Comparison of ENCODE assay signal across 9 cellular contexts in genomic region chr5:180313677-180314076, GRCh38. TPM values are rescaled to one million over a fixed set of nuclear protein-coding genes. Genes with fewer than 3 reads are reported as not detected.
DNase-seq lines count a peak whose midpoint lies in the region; ATAC-seq and TF ChIP-seq lines count a peak whose summit lies in the region.
"Had no signal": no experiment of that assay in that cellular context is flagged by ENCODE, and none has a peak within 500 bp of the region (broad histone marks: within the 10 kb centered on the region; RNA-seq: fewer than 3 reads in every experiment).

No MANE protein-coding gene starts in this region.

- H3K4me1 ChIP-seq in GM23338 (ENCODE audit: insufficient read depth) (peaks cover 9% of the 10 kb centered on the region), mucosa of descending colon (ENCODE audit: low read depth) (no peaks in the 10 kb centered on the region), vagina (no peaks in the 10 kb centered on the region)

- H3K27ac Mint-ChIP-seq in GM23338 = peak overlapping the region; percentile 86
- H3K27ac Mint-ChIP-seq in activated T-helper 1 cell treated with anti-CD3 and anti-CD28 coated beads, Interleukin-12 subunit alpha, Interleukin-12 subunit beta, Interleukin-2, Interleukin-4 antibody, amounts not matched to agents 30 ng/mL and 10 ng/mL and 1 ng/mL, durations not matched to agents 14 hours and 24 hours and 36 hours = no peak overlapping the region

- H4K20me1 ChIP-seq in GM23338 (replicated peaks; ENCODE audit: insufficient read depth) = no peaks in the 10 kb centered on the region; the same call in none of the 2 replicates

- peak; percentile 68 for ATAC-seq in GM23338
- ATAC-seq in mucosa of descending colon = peak; percentile 77
- ATAC-seq: Panc1 had no signal

- H3K4me3 ChIP-seq in GM23338 (peak overlapping the region; percentile 37; the same call in 1 of the 2 replicates), mucosa of descending colon (no peak overlapping the region), vagina (peak overlapping the region in 1 of 2 donors; percentile 29)

- H3K79me2 ChIP-seq in GM23338 (replicated peaks; ENCODE audit: insufficient read depth) = no peaks in the 10 kb centered on the region

- H2AFZ ChIP-seq in GM23338 = no peak overlapping the region

- DNase-seq in GM23338 (ENCODE audit: low spot score) = peak; percentile 71
- DNase-seq in NCI-H69 (lab: John Stamatoyannopoulos, UW) = peak; percentile 98
- DNase-seq in anterior cingulate cortex (lab: John Stamatoyannopoulos, UW) = peak in 38 of 58 donors; percentile 14 to 93 (median 56)
- DNase-seq in mucosa of descending colon = peak; percentile 43 to 91 (median 74)
- no peak for DNase-seq in vagina (ENCODE audit: extremely low spot score in 2 of 2)
- no peak for DNase-seq in DMS 273 treated with DMSO at 0.1 percent for 48 hours (lab: John Stamatoyannopoulos, UW)
- no peak for DNase-seq in GM19238 (ENCODE audit: insufficient read length, low spot score)
- no peak for DNase-seq in activated T-helper 1 cell treated with anti-CD3 and anti-CD28 coated beads, Interleukin-12 subunit alpha, Interleukin-12 subunit beta, Interleukin-2, Interleukin-4 antibody, amounts not matched to agents 30 ng/mL and 10 ng/mL and 1 ng/mL, durations not matched to agents 14 hours and 24 hours and 36 hours (ENCODE audit: low spot score)

- TF ChIP-seq CTCF in GM23338 (conservative IDR thresholded peaks at IDR 0.05; ENCODE audit: low read depth in 2 of 2) = no peak
- no peak for TF ChIP-seq CTCF in mucosa of descending colon (IDR thresholded peaks at IDR 0.05)
- no peak for TF ChIP-seq CTCF in vagina (IDR thresholded peaks at IDR 0.05)

- H3K36me3 ChIP-seq in GM23338 (ENCODE audit: insufficient read depth) (peaks cover 34% of the 10 kb centered on the region), mucosa of descending colon (ENCODE audit: low read depth) (no peaks in the 10 kb centered on the region), vagina (peaks cover 0 to 4% of the 10 kb centered on the region in 2 donors)

- peaks cover 3% of the 10 kb centered on the region; the same call in 2 of the 3 replicates for H3K9me3 Mint-ChIP-seq in GM23338
- no peaks in the 10 kb centered on the region for H3K9me3 Mint-ChIP-seq in activated T-helper 1 cell treated with anti-CD3 and anti-CD28 coated beads, Interleukin-12 subunit alpha, Interleukin-12 subunit beta, Interleukin-2, Interleukin-4 antibody, amounts not matched to agents 30 ng/mL and 10 ng/mL and 1 ng/mL, durations not matched to agents 14 hours and 24 hours and 36 hours

- no peak for TF ChIP-seq POLR2A in vagina (IDR thresholded peaks at IDR 0.05)

- H3K36me3 Mint-ChIP-seq in GM23338 (ENCODE audit: low read depth) = peaks cover 85% of the 10 kb centered on the region
- no peaks in the 10 kb centered on the region for H3K36me3 Mint-ChIP-seq in activated T-helper 1 cell treated with anti-CD3 and anti-CD28 coated beads, Interleukin-12 subunit alpha, Interleukin-12 subunit beta, Interleukin-2, Interleukin-4 antibody, amounts not matched to agents 30 ng/mL and 10 ng/mL and 1 ng/mL, durations not matched to agents 14 hours and 24 hours and 36 hours (ENCODE audit: low read depth)

- peaks cover 14% of the 10 kb centered on the region for H3K4me1 Mint-ChIP-seq in GM23338
- no peaks in the 10 kb centered on the region for H3K4me1 Mint-ChIP-seq in activated T-helper 1 cell treated with anti-CD3 and anti-CD28 coated beads, Interleukin-12 subunit alpha, Interleukin-12 subunit beta, Interleukin-2, Interleukin-4 antibody, amounts not matched to agents 30 ng/mL and 10 ng/mL and 1 ng/mL, durations not matched to agents 14 hours and 24 hours and 36 hours (ENCODE audit: low read depth)

- H3K27me3 ChIP-seq in GM23338 (ENCODE audit: insufficient read depth) (no peaks in the 10 kb centered on the region), vagina (no peaks in the 10 kb centered on the region)

- intact Hi-C loops in mucosa of descending colon (cut with DNase I, micrococcal nuclease) = no loop called here
- intact Hi-C loops in vagina (cut with DNase I) = no loop called here
- intact Hi-C loops in activated T-helper 1 cell treated with anti-CD3 and anti-CD28 coated beads, Interleukin-12 subunit alpha, Interleukin-12 subunit beta, Interleukin-2, Interleukin-4 antibody, amounts not matched to agents 30 ng/mL and 10 ng/mL and 1 ng/mL, durations not matched to agents 14 hours and 24 hours and 36 hours (cut with micrococcal nuclease) = no loop called here

- H3K9me2 ChIP-seq in GM23338 (ENCODE audit: insufficient read depth) = no peaks in the 10 kb centered on the region

- H3F3A ChIP-seq in GM23338 (replicated peaks; ENCODE audit: low read depth) = peaks cover 21% of the 10 kb centered on the region

- H3K27ac ChIP-seq in GM23338 (ENCODE audit: low read depth) (peak overlapping the region; percentile 96), vagina (peak overlapping the region; percentile 4)

- H3K9me3 ChIP-seq in mucosa of descending colon = no peaks in the 10 kb centered on the region
- H3K9me3 ChIP-seq in vagina = no peaks in the 10 kb centered on the region

- H3K4me2 ChIP-seq in GM23338 = peak overlapping the region; percentile 28; the same call in 1 of the 2 replicates

- peak overlapping the region; percentile 60; the same call in 2 of the 3 replicates for H3K4me3 Mint-ChIP-seq in GM23338
- no peak overlapping the region for H3K4me3 Mint-ChIP-seq in activated T-helper 1 cell treated with anti-CD3 and anti-CD28 coated beads, Interleukin-12 subunit alpha, Interleukin-12 subunit beta, Interleukin-2, Interleukin-4 antibody, amounts not matched to agents 30 ng/mL and 10 ng/mL and 1 ng/mL, durations not matched to agents 14 hours and 24 hours and 36 hours

- peaks cover 20% of the 10 kb centered on the region for H3K27me3 Mint-ChIP-seq in GM23338 (ENCODE audit: insufficient read depth, low read depth, poor library complexity)
- H3K27me3 Mint-ChIP-seq in activated T-helper 1 cell treated with anti-CD3 and anti-CD28 coated beads, Interleukin-12 subunit alpha, Interleukin-12 subunit beta, Interleukin-2, Interleukin-4 antibody, amounts not matched to agents 30 ng/mL and 10 ng/mL and 1 ng/mL, durations not matched to agents 14 hours and 24 hours and 36 hours (ENCODE audit: insufficient read depth) = no peaks in the 10 kb centered on the region

TF ChIP-seq in GM23338, 12 proteins besides CTCF, POLR2A, EP300 and RAD21 (continues in another document):
- TF ChIP-seq EZH2 (IDR thresholded peaks at IDR 0.05; ENCODE audit: low read depth, unreplicated experiment) (no peak), EZH2phosphoT487 (IDR thresholded peaks at IDR 0.05; ENCODE audit: unreplicated experiment) (no peak), NANOG (IDR thresholded peaks at IDR 0.05; ENCODE audit: borderline replicate concordance) (no peak), ZNF331 (CRISPR knock-in tag; IDR thresholded peaks at IDR 0.05; ENCODE audit: low read depth) (no peak), STAT1 (IDR thresholded peaks at IDR 0.05; ENCODE audit: unreplicated experiment) (no peak)
- TF ChIP-seq, protein P1, sequence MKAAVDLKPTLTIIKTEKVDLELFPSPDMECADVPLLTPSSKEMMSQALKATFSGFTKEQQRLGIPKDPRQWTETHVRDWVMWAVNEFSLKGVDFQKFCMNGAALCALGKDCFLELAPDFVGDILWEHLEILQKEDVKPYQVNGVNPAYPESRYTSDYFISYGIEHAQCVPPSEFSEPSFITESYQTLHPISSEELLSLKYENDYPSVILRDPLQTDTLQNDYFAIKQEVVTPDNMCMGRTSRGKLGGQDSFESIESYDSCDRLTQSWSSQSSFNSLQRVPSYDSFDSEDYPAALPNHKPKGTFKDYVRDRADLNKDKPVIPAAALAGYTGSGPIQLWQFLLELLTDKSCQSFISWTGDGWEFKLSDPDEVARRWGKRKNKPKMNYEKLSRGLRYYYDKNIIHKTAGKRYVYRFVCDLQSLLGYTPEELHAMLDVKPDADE (IDR thresholded peaks at IDR 0.05) = no peak

RNA-seq across cellular contexts. Expression of gene MAPK9, which starts 21.8 kb away (rescaled TPM):
- 27.8 and 37.0 TPM in 2 replicates for total RNA-seq in GM23338 (2014; rRNA removed; shearing (Covaris generic))
- 13.6 and 16.8 TPM in 2 replicates for polyA plus RNA-seq in GM23338 (2016; fragmentation: Nextera tagmentation; extraction: Ambion mirVana)
- total RNA-seq in mucosa of descending colon = 10 to 100 TPM; 37.4 to 54.1 (median 41.3) TPM
- total RNA-seq in vagina = 19.6 TPM
- total RNA-seq in activated T-helper 1 cell treated with anti-CD3 and anti-CD28 coated beads, Interleukin-12 subunit alpha, Interleukin-12 subunit beta, Interleukin-2, Interleukin-4 antibody, amounts not matched to agents 30 ng/mL and 10 ng/mL and 1 ng/mL, durations not matched to agents 14 hours and 24 hours and 36 hours = 39.8 and 44.6 TPM in 2 replicates

RNA-seq across cellular contexts. Expression of gene GFPT2, which starts 39.5 kb away (rescaled TPM):
- total RNA-seq in GM23338 (2014; rRNA removed; shearing (Covaris generic)) = 103 and 120 TPM in 2 replicates
- polyA plus RNA-seq in GM23338 (2016; fragmentation: Nextera tagmentation; extraction: Ambion mirVana) = 74.6 and 82.6 TPM in 2 replicates
- 10 to 100 TPM in 1 of 3 donors, 1 to 10 TPM in 2; 1.3 to 17.4 (median 7.9) TPM for total RNA-seq in mucosa of descending colon
- total RNA-seq in vagina = 47.9 TPM
- 1.1 and 1.4 TPM in 2 replicates for total RNA-seq in activated T-helper 1 cell treated with anti-CD3 and anti-CD28 coated beads, Interleukin-12 subunit alpha, Interleukin-12 subunit beta, Interleukin-2, Interleukin-4 antibody, amounts not matched to agents 30 ng/mL and 10 ng/mL and 1 ng/mL, durations not matched to agents 14 hours and 24 hours and 36 hours

Comparison
In these comparisons a context has a peak if more than half of its experiments do, and no peak if none do; other contexts are left out.
1. DNase-seq: peak in GM23338 (single experiment), NCI-H69 (single experiment), anterior cingulate cortex (38 of 58) and mucosa of descending colon (3 of 3); none in vagina (0 of 2), DMS 273 treated with DMSO at 0.1 percent for 48 hours (single experiment), GM19238 (single experiment) and activated T-helper 1 cell treated with anti-CD3 and anti-CD28 coated beads, Interleukin-12 subunit alpha, Interleukin-12 subunit beta, Interleukin-2, Interleukin-4 antibody, amounts not matched to agents 30 ng/mL and 10 ng/mL and 1 ng/mL, durations not matched to agents 14 hours and 24 hours and 36 hours (single experiment).